In the genomic region with DNA sequence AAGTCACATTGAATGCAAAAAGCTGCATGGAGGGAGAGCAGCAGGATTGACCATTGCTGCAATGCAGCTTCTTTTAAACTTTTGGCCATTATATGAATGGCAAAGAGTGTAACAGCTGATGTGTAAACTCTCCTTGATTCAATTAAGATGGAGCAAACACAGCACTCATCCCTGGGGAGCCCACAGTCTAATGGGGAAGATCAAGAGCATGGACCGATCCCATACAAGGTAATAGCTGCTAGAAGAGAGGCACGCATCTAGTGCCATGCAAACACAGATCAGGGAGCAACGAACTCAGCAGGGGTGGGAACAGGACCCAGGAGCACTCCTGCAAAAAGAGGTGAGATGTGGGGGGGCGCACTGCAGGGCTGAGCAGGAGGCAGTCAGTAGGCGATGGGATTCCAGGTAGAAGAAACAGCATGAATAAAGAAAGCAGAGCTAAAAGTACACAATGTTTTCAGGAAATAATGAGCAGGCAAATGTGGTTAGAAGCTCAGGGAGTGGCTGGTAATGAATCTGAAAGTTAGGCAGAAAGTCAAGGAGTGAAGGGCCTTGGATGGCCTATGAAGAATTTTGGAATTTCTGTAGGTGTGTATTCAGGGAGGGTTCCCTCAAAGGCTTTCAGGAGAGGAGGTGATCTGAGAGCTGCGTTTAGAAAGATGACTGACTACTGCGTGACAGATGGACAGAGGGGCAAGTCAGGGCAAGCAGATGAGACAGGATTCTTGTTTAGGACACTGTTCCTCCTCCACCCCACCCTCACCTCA, we compare ENCODE assay signal across 13 cellular contexts. TPM values are rescaled to one million over a fixed set of nuclear protein-coding genes. Genes with fewer than 3 reads are reported as not detected.
A peak's percentile ranks its signal among the peaks of the same experiment; 100 is the strongest.
DNase-seq lines count a peak whose midpoint lies in the region; ATAC-seq, FAIRE-seq and TF ChIP-seq lines count a peak whose summit lies in the region.
"Had no signal": no experiment of that assay in that cellular context is flagged by ENCODE, and none has a peak within 500 bp of the region (broad histone marks: within the 10 kb centered on the region; RNA-seq: fewer than 3 reads in every experiment).

No MANE protein-coding gene starts in this region.

- no peak overlapping the region for H3K4me3 Mint-ChIP-seq in osteocyte (ENCODE audit: unreplicated experiment)
- no peak overlapping the region for H3K4me3 Mint-ChIP-seq in stimulated activated naive B cell treated with anti-CD40 and anti-IgM and Interleukin-4, amounts not matched to agents 10 μg/mL and 1 μg/mL and 100 μg/mL, for 72 hours
- H3K4me3 Mint-ChIP-seq: activated T-cell treated with anti-CD3 and anti-CD28 coated beads, Interleukin-2, amount 50 U/mL, for 24 hours; CD8-positive, alpha-beta memory T cell; neural crest cell had no signal

- H3K4me2 ChIP-seq in endothelial cell of umbilical vein (ENCODE audit: insufficient read depth, low read length): no peak overlapping the region

- H3K4me1 Mint-ChIP-seq in osteocyte (ENCODE audit: unreplicated experiment): peaks cover 31% of the 10 kb centered on the region
- H3K4me1 Mint-ChIP-seq in stimulated activated naive B cell treated with anti-CD40 and anti-IgM and Interleukin-4, amounts not matched to agents 10 μg/mL and 1 μg/mL and 100 μg/mL, for 72 hours: no peaks in the 10 kb centered on the region

- H3K4me3 ChIP-seq in ACC112 (ENCODE audit: low read depth, low read length) (peak overlapping the region; percentile 23; the same call in 1 of the 2 replicates), endothelial cell of umbilical vein (replicated peaks in 1 of 3; ENCODE audit: insufficient read depth in 1 of 3, low read depth in 1 of 3, low read length in 3 of 3) (no peak overlapping the region)
- H3K4me3 ChIP-seq: hepatocyte had no signal

- no peak for ATAC-seq in stimulated activated naive B cell treated with anti-CD40 and anti-IgM and Interleukin-4, amounts not matched to agents 10 μg/mL and 1 μg/mL and 100 μg/mL, for 72 hours (replicated peaks)

- intact Hi-C loops in endothelial cell of umbilical vein (cut with micrococcal nuclease): loop anchor here (5.0 kb wide), 1 partner anchor 153 kb away; no protein-coding TSS in a partner anchor

- FAIRE-seq in endothelial cell of umbilical vein (lab: Jason Lieb, UNC): no peak

- DNase-seq in LHCN-M2 (ENCODE audit: low read depth) (peak; percentile 39), endothelial cell of umbilical vein (ENCODE audit: low read depth, low spot score) (no peak), osteocyte (ENCODE audit: extremely low spot score, unreplicated experiment) (no peak), COLO829 (ENCODE audit: low spot score) (no peak), 8988T (no peak)
- no peak for DNase-seq in activated CD8-positive, alpha-beta memory T cell treated with anti-CD3 and anti-CD28 coated beads, Interleukin-2, amount 50 U/mL, for 48 hours
- DNase-seq in stimulated activated naive B cell treated with anti-CD40 and anti-IgM and Interleukin-4, amounts not matched to agents 10 μg/mL and 1 μg/mL and 100 μg/mL, for 72 hours: no peak
- DNase-seq: activated T-cell treated with anti-CD3 and anti-CD28 coated beads, Interleukin-2, amount 50 U/mL, for 24 hours; CD8-positive, alpha-beta memory T cell; Karpas-422 had no signal

- no peak for TF ChIP-seq POLR2A in endothelial cell of umbilical vein (IDR thresholded peaks at IDR 0.05; ENCODE audit: low read depth, low read length)

- POLR2A ChIA-PET in endothelial cell of umbilical vein (lab: Charles Lee): no interaction called here

- H3K36me3 Mint-ChIP-seq in osteocyte (ENCODE audit: unreplicated experiment): no peaks in the 10 kb centered on the region
- no peaks in the 10 kb centered on the region for H3K36me3 Mint-ChIP-seq in stimulated activated naive B cell treated with anti-CD40 and anti-IgM and Interleukin-4, amounts not matched to agents 10 μg/mL and 1 μg/mL and 100 μg/mL, for 72 hours
- H3K36me3 Mint-ChIP-seq: CD8-positive, alpha-beta memory T cell had no signal

- no peaks in the 10 kb centered on the region for H3K9me3 ChIP-seq in endothelial cell of umbilical vein (replicated peaks; ENCODE audit: control insufficient read depth, insufficient read depth, low read length)

- no peaks in the 10 kb centered on the region for H3K27me3 Mint-ChIP-seq in osteocyte (ENCODE audit: unreplicated experiment)
- peaks cover 23 to 24% of the 10 kb centered on the region in 2 donors for H3K27me3 Mint-ChIP-seq in stimulated activated naive B cell treated with anti-CD40 and anti-IgM and Interleukin-4, amounts not matched to agents 10 μg/mL and 1 μg/mL and 100 μg/mL, for 72 hours

- TF ChIP-seq CTCF in endothelial cell of umbilical vein (IDR thresholded peaks at IDR 0.05; ENCODE audit: extremely low read depth in 1 of 2, insufficient read depth in 1 of 2, low read depth in 1 of 2, low read length in 2 of 2) (no peak), osteocyte (IDR thresholded peaks at IDR 0.05) (no peak)

- H3K27me3 ChIP-seq in ACC112 (ENCODE audit: insufficient read depth, low read length): no peaks in the 10 kb centered on the region
- peaks cover 0 to 5% of the 10 kb centered on the region in 2 experiments for H3K27me3 ChIP-seq in endothelial cell of umbilical vein (ENCODE audit: control insufficient read depth in 2 of 2, insufficient read depth in 2 of 2, low read length in 2 of 2)

- H3K4me1 ChIP-seq in ACC112 (ENCODE audit: control insufficient read depth, insufficient read depth, low read length, unreplicated experiment) (peaks cover 36% of the 10 kb centered on the region), endothelial cell of umbilical vein (ENCODE audit: control insufficient read depth, extremely low read depth, insufficient read depth, low read length) (peaks cover 35% of the 10 kb centered on the region)

- no TSS peak for BruUV-seq in endothelial cell of umbilical vein (replicated peaks; lab: Mats Ljungman, UMichigan)

- H3K27ac ChIP-seq in ACC112 (ENCODE audit: low read depth, low read length) (peak overlapping the region; percentile 96), endothelial cell of umbilical vein (ENCODE audit: insufficient read depth, low read depth, low read length) (peak overlapping the region; percentile 82)
- H3K27ac ChIP-seq: hepatocyte had no signal

- dilution Hi-C loops in endothelial cell of umbilical vein (cut with MboI; ENCODE audit: extremely low pct_ligation_motif_present, low sequenced_read_pairs): no loop called here

- no peaks in the 10 kb centered on the region for H3K36me3 ChIP-seq in ACC112 (ENCODE audit: insufficient read depth, low read length)
- no peaks in the 10 kb centered on the region for H3K36me3 ChIP-seq in endothelial cell of umbilical vein (ENCODE audit: control insufficient read depth in 2 of 2, extremely low read depth in 1 of 2, insufficient read depth in 2 of 2, low read length in 2 of 2)

- no peaks in the 10 kb centered on the region for H4K20me1 ChIP-seq in endothelial cell of umbilical vein (replicated peaks; ENCODE audit: control insufficient read depth, extremely low read depth, insufficient read depth, low read length)

- H3K27ac Mint-ChIP-seq in osteocyte (ENCODE audit: unreplicated experiment): peak overlapping the region; percentile 90
- no peak overlapping the region for H3K27ac Mint-ChIP-seq in stimulated activated naive B cell treated with anti-CD40 and anti-IgM and Interleukin-4, amounts not matched to agents 10 μg/mL and 1 μg/mL and 100 μg/mL, for 72 hours
- H3K27ac Mint-ChIP-seq: activated T-cell treated with anti-CD3 and anti-CD28 coated beads, Interleukin-2, amount 50 U/mL, for 24 hours had no signal

- CTCF ChIA-PET in endothelial cell of umbilical vein (lab: Charles Lee): interaction anchor here (1.0 to 3.0 kb wide), 15 partner anchors 9 to 297 kb away, joined by 3 to 20 read pairs (median 4); no protein-coding TSS in a partner anchor

- no peaks in the 10 kb centered on the region for H3K79me2 ChIP-seq in ACC112 (ENCODE audit: control insufficient read depth, insufficient read depth, low read length, unreplicated experiment)
- no peaks in the 10 kb centered on the region for H3K79me2 ChIP-seq in endothelial cell of umbilical vein (ENCODE audit: control insufficient read depth, insufficient read depth, low read length)
- H3K79me2 ChIP-seq: hepatocyte had no signal

- H3K9me1 ChIP-seq in endothelial cell of umbilical vein (replicated peaks; ENCODE audit: control insufficient read depth, extremely low read depth, insufficient read depth, low read length): no peaks in the 10 kb centered on the region

- no peaks in the 10 kb centered on the region for H3K9me3 Mint-ChIP-seq in osteocyte (ENCODE audit: unreplicated experiment)
- no peaks in the 10 kb centered on the region for H3K9me3 Mint-ChIP-seq in stimulated activated naive B cell treated with anti-CD40 and anti-IgM and Interleukin-4, amounts not matched to agents 10 μg/mL and 1 μg/mL and 100 μg/mL, for 72 hours
- H3K9me3 Mint-ChIP-seq: activated T-cell treated with anti-CD3 and anti-CD28 coated beads, Interleukin-2, amount 50 U/mL, for 24 hours; CD8-positive, alpha-beta memory T cell; neural crest cell had no signal

- peak overlapping the region; percentile 62 for H2AFZ ChIP-seq in ACC112 (ENCODE audit: low read length, unreplicated experiment)
- peak overlapping the region; percentile 34 for H2AFZ ChIP-seq in endothelial cell of umbilical vein (ENCODE audit: low read depth, low read length)
- H2AFZ ChIP-seq: hepatocyte had no signal

- H3K9ac ChIP-seq in endothelial cell of umbilical vein (replicated peaks; ENCODE audit: extremely low read depth, insufficient read depth, low read length): no peak overlapping the region

TF ChIP-seq in endothelial cell of umbilical vein, 7 proteins besides CTCF, POLR2A, EP300 and RAD21:
- no peak for TF ChIP-seq GATA2 (IDR thresholded peaks at IDR 0.05; ENCODE audit: insufficient read depth, insufficient read length, low read depth, low read length)

RNA-seq across cellular contexts. Expression of gene BMAL1, which starts 17.2 kb away (rescaled TPM):
- total RNA-seq in LHCN-M2 (2014; rRNA removed) (12.2 and 17.5 TPM in 2 replicates), endothelial cell of umbilical vein (10.1 and 11.2 TPM in 2 replicates), osteocyte (23.0 and 25.3 TPM in 2 replicates)
- polyA plus RNA-seq in LHCN-M2 (2012): 6.5 TPM
- polyA plus RNA-seq in endothelial cell of umbilical vein: 4.6 and 5.8 TPM in 2 replicates
- 5.2 and 5.3 TPM in 2 replicates for polyA plus RNA-seq in endothelial cell of umbilical vein (2011; cell fraction: cytosol; rRNA removed)
- polyA plus RNA-seq in endothelial cell of umbilical vein (2011; cell fraction: nucleus; rRNA removed): 17.7 and 19.8 TPM in 2 replicates
- 5.4 and 7.0 TPM in 2 replicates for polyA plus RNA-seq in endothelial cell of umbilical vein (2012)
- 12.2 and 17.0 TPM in 2 replicates for polyA minus RNA-seq in endothelial cell of umbilical vein
- polyA minus RNA-seq in endothelial cell of umbilical vein (2011; cell fraction: cytosol; rRNA and poly(A)+ RNA removed): 10.5 TPM
- polyA minus RNA-seq in endothelial cell of umbilical vein (2011; cell fraction: nucleus; rRNA and poly(A)+ RNA removed): 21.0 and 24.2 TPM in 2 replicates
